In the genomic region with DNA sequence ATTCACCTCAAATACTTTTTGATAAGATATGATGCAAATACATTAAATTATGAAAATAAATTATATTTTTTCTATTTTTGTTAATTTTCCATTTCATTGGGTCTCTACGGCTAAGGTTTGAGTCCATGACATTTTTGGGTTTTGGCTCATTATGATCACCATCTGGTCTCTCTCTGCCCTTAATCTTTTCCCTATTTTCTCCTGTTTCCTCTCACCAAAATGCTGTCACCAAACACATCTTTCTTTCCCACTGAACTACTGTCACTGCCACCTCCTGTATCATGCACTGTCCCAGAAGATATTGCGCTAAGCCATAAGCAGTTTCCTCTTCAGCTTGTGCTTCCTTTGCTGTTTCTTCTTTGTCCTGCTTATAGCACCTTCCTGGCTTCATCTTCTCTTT, we compare ENCODE assay signal across 23 cellular contexts.
"Had no signal": no experiment of that assay in that cellular context is flagged by ENCODE, and none has a peak within 500 bp of the region (broad histone marks: within the 10 kb centered on the region; RNA-seq: fewer than 3 reads in every experiment).

No MANE protein-coding gene starts in this region.

- DNase-seq: activated CD4-positive, alpha-beta T cell treated with anti-CD3 and anti-CD28 coated beads, Interleukin-2, amount 10 ng/mL, durations not matched to agents 7 days and 5 days; activated CD8-positive, alpha-beta T cell treated with anti-CD3 and anti-CD28 coated beads, Interleukin-2, amount 10 ng/mL, durations not matched to agents 7 days and 5 days; activated naive CD4-positive, alpha-beta T cell treated with anti-CD3 and anti-CD28 coated beads for 36 hours; activated T-cell treated with anti-CD3 and anti-CD28 coated beads, Interleukin-2, amount 50 U/mL, for 24 hours; aorta; brain microvascular endothelial cell; central memory CD4-positive, alpha-beta T cell; cortex of kidney; effector CD4-positive, alpha-beta T cell; immature natural killer cell; kidney glomerular epithelial cell; left ventricle myocardium inferior; mucosa of descending colon; naive thymus-derived CD4-positive, alpha-beta T cell; stimulated activated CD4-positive, alpha-beta T cell treated with anti-CD3 and anti-CD28 coated beads, Interleukin-4, amount 100 ng/mL, for 24 hours; stomach; upper lobe of left lung had no signal

- H3K27me3 ChIP-seq: brain microvascular endothelial cell, esophagus muscularis mucosa, stomach, upper lobe of left lung had no signal

- H3K27ac ChIP-seq: brain microvascular endothelial cell, esophagus muscularis mucosa, left ventricle myocardium inferior, stomach, upper lobe of left lung had no signal

- H3K9me3 ChIP-seq: esophagus muscularis mucosa had no signal

- H3K36me3 Mint-ChIP-seq: immature natural killer cell; naive thymus-derived CD4-positive, alpha-beta T cell; stimulated activated effector memory CD8-positive, alpha-beta T cell treated with anti-CD3 and anti-CD28 coated beads, Interleukin-12 subunit alpha, Interleukin-12 subunit beta, amount 100 ng/mL, for 72 hours had no signal

- H3K4me1 Mint-ChIP-seq: stimulated activated effector memory CD8-positive, alpha-beta T cell treated with anti-CD3 and anti-CD28 coated beads, Interleukin-12 subunit alpha, Interleukin-12 subunit beta, amount 100 ng/mL, for 72 hours had no signal

- H3K9me3 Mint-ChIP-seq: activated CD4-positive, alpha-beta T cell treated with anti-CD3 and anti-CD28 coated beads, Interleukin-2, amount 10 ng/mL, durations not matched to agents 7 days and 5 days; stimulated activated effector memory CD8-positive, alpha-beta T cell treated with anti-CD3 and anti-CD28 coated beads, Interleukin-12 subunit alpha, Interleukin-12 subunit beta, amount 100 ng/mL, for 72 hours; T-helper 1 cell treated with Interleukin-12 subunit alpha and Interleukin-12 subunit beta and Interleukin-4 antibody, amounts not matched to agents 30 μg/mL and 1 μg/mL, for 36 hours had no signal

- H3K4me3 ChIP-seq: esophagus muscularis mucosa, left ventricle myocardium inferior, mucosa of descending colon, stomach, upper lobe of left lung had no signal

- H3K4me3 Mint-ChIP-seq: activated CD4-positive, alpha-beta T cell treated with anti-CD3 and anti-CD28 coated beads, Interleukin-2, amount 10 ng/mL, durations not matched to agents 7 days and 5 days; activated CD8-positive, alpha-beta T cell treated with anti-CD3 and anti-CD28 coated beads, Interleukin-2, amount 10 ng/mL, durations not matched to agents 7 days and 5 days; activated naive CD4-positive, alpha-beta T cell treated with anti-CD3 and anti-CD28 coated beads for 36 hours; activated T-cell treated with anti-CD3 and anti-CD28 coated beads, Interleukin-2, amount 50 U/mL, for 24 hours; immature natural killer cell; naive thymus-derived CD4-positive, alpha-beta T cell; stimulated activated effector memory CD8-positive, alpha-beta T cell treated with anti-CD3 and anti-CD28 coated beads, Interleukin-12 subunit alpha, Interleukin-12 subunit beta, amount 100 ng/mL, for 72 hours; T-helper 1 cell treated with Interleukin-12 subunit alpha and Interleukin-12 subunit beta and Interleukin-4 antibody, amounts not matched to agents 30 μg/mL and 1 μg/mL, for 36 hours had no signal

- H3K27ac Mint-ChIP-seq: activated CD4-positive, alpha-beta T cell treated with anti-CD3 and anti-CD28 coated beads, Interleukin-2, amount 10 ng/mL, durations not matched to agents 7 days and 5 days; activated CD8-positive, alpha-beta T cell treated with anti-CD3 and anti-CD28 coated beads, Interleukin-2, amount 10 ng/mL, durations not matched to agents 7 days and 5 days; activated naive CD4-positive, alpha-beta T cell treated with anti-CD3 and anti-CD28 coated beads for 36 hours; activated T-cell treated with anti-CD3 and anti-CD28 coated beads, Interleukin-2, amount 50 U/mL, for 24 hours; immature natural killer cell; stimulated activated effector memory CD8-positive, alpha-beta T cell treated with anti-CD3 and anti-CD28 coated beads, Interleukin-12 subunit alpha, Interleukin-12 subunit beta, amount 100 ng/mL, for 72 hours; T-helper 1 cell treated with Interleukin-12 subunit alpha and Interleukin-12 subunit beta and Interleukin-4 antibody, amounts not matched to agents 30 μg/mL and 1 μg/mL, for 36 hours had no signal

- ATAC-seq: activated CD4-positive, CD25-positive, alpha-beta regulatory T cell treated with anti-CD3 and anti-CD28 coated beads, Interleukin-2, amount 50 U/mL, for 24 hours; activated CD8-positive, alpha-beta T cell treated with anti-CD3 and anti-CD28 coated beads, Interleukin-2, amount 10 ng/mL, durations not matched to agents 7 days and 5 days; mucosa of descending colon; naive thymus-derived CD4-positive, alpha-beta T cell; sciatic nerve; stimulated activated effector memory CD8-positive, alpha-beta T cell treated with anti-CD3 and anti-CD28 coated beads, Interleukin-12 subunit alpha, Interleukin-12 subunit beta, amount 100 ng/mL, for 72 hours had no signal

- FAIRE-seq: endothelial cell of umbilical vein had no signal

- H3K36me3 ChIP-seq: brain microvascular endothelial cell, esophagus muscularis mucosa, left ventricle myocardium inferior, stomach, upper lobe of left lung had no signal
